In genomic region chr3:141083226-141083625, GRCh38 we compare ENCODE assay signal across 19 cellular contexts. TPM values are rescaled to one million over a fixed set of nuclear protein-coding genes. Genes with fewer than 3 reads are reported as not detected.
"Had no signal": no experiment of that assay in that cellular context is flagged by ENCODE, and none has a peak within 500 bp of the region (broad histone marks: within the 10 kb centered on the region; RNA-seq: fewer than 3 reads in every experiment).

No MANE protein-coding gene starts in this region.

- ATAC-seq: effector memory CD8-positive, alpha-beta T cell; gastroesophageal sphincter; lower lobe of right lung; naive thymus-derived CD4-positive, alpha-beta T cell; stimulated activated effector memory CD8-positive, alpha-beta T cell treated with anti-CD3 and anti-CD28 coated beads, Interleukin-12 subunit alpha, Interleukin-12 subunit beta, amount 100 ng/mL, for 72 hours; T-cell had no signal

- H3K4me1 Mint-ChIP-seq: activated naive CD4-positive, alpha-beta T cell treated with anti-CD3 and anti-CD28 coated beads, Interleukin-2, amount 10 ng/mL, durations not matched to agents 7 days and 5 days; central memory CD8-positive, alpha-beta T cell; naive thymus-derived CD4-positive, alpha-beta T cell; stimulated activated effector memory CD8-positive, alpha-beta T cell treated with anti-CD3 and anti-CD28 coated beads, Interleukin-12 subunit alpha, Interleukin-12 subunit beta, amount 100 ng/mL, for 72 hours; T-cell had no signal

- H3K36me3 ChIP-seq: adrenal gland, gastroesophageal sphincter, lower lobe of right lung had no signal

- H3K27me3 ChIP-seq: adrenal gland, gastroesophageal sphincter had no signal

- H3K9me3 Mint-ChIP-seq: activated naive CD4-positive, alpha-beta T cell treated with anti-CD3 and anti-CD28 coated beads, Interleukin-2, amount 10 ng/mL, durations not matched to agents 7 days and 5 days; central memory CD8-positive, alpha-beta T cell; effector memory CD8-positive, alpha-beta T cell; naive thymus-derived CD4-positive, alpha-beta T cell; stimulated activated effector memory CD8-positive, alpha-beta T cell treated with anti-CD3 and anti-CD28 coated beads, Interleukin-12 subunit alpha, Interleukin-12 subunit beta, amount 100 ng/mL, for 72 hours; T-cell had no signal

- H3K4me3 ChIP-seq: adrenal gland, gastroesophageal sphincter, lower lobe of right lung had no signal

- H3K9ac ChIP-seq: parathyroid adenoma had no signal

- H3K9me3 ChIP-seq: adrenal gland, gastroesophageal sphincter, lower lobe of right lung had no signal

- DNase-seq: activated CD4-positive, alpha-beta T cell treated with anti-CD3 and anti-CD28 coated beads for 4 hours; activated CD8-positive, alpha-beta memory T cell treated with anti-CD3 and anti-CD28 coated beads for 24 hours; activated naive CD4-positive, alpha-beta T cell treated with anti-CD3 and anti-CD28 coated beads, Interleukin-2, amount 10 ng/mL, durations not matched to agents 7 days and 5 days; adrenal gland; cortex of kidney; effector memory CD8-positive, alpha-beta T cell; kidney glomerular epithelial cell; lower lobe of right lung; naive thymus-derived CD4-positive, alpha-beta T cell; right cardiac atrium; small intestine; T-cell; T1000; WERI-Rb-1 had no signal

- H3K27ac ChIP-seq: adrenal gland, gastroesophageal sphincter, lower lobe of right lung, parathyroid adenoma, WERI-Rb-1 had no signal

- H3K4me1 ChIP-seq: adrenal gland had no signal

- H3K27ac Mint-ChIP-seq: activated naive CD4-positive, alpha-beta T cell treated with anti-CD3 and anti-CD28 coated beads, Interleukin-2, amount 10 ng/mL, durations not matched to agents 7 days and 5 days; effector memory CD8-positive, alpha-beta T cell; naive thymus-derived CD4-positive, alpha-beta T cell; stimulated activated effector memory CD8-positive, alpha-beta T cell treated with anti-CD3 and anti-CD28 coated beads, Interleukin-12 subunit alpha, Interleukin-12 subunit beta, amount 100 ng/mL, for 72 hours; T-cell had no signal

- H2AFZ ChIP-seq: parathyroid adenoma had no signal

- H3K36me3 Mint-ChIP-seq: activated naive CD4-positive, alpha-beta T cell treated with anti-CD3 and anti-CD28 coated beads, Interleukin-2, amount 10 ng/mL, durations not matched to agents 7 days and 5 days; naive thymus-derived CD4-positive, alpha-beta T cell; stimulated activated effector memory CD8-positive, alpha-beta T cell treated with anti-CD3 and anti-CD28 coated beads, Interleukin-12 subunit alpha, Interleukin-12 subunit beta, amount 100 ng/mL, for 72 hours; T-cell had no signal

- H3K4me3 Mint-ChIP-seq: activated naive CD4-positive, alpha-beta T cell treated with anti-CD3 and anti-CD28 coated beads, Interleukin-2, amount 10 ng/mL, durations not matched to agents 7 days and 5 days; central memory CD8-positive, alpha-beta T cell; effector memory CD8-positive, alpha-beta T cell; naive thymus-derived CD4-positive, alpha-beta T cell; stimulated activated effector memory CD8-positive, alpha-beta T cell treated with anti-CD3 and anti-CD28 coated beads, Interleukin-12 subunit alpha, Interleukin-12 subunit beta, amount 100 ng/mL, for 72 hours; T-cell had no signal

- H3K27me3 Mint-ChIP-seq: central memory CD8-positive, alpha-beta T cell had no signal

RNA-seq across cellular contexts. Expression of gene SPSB4, which starts 32.1 kb away (rescaled TPM):
- total RNA-seq: mononuclear cell; naive thymus-derived CD4-positive, alpha-beta T cell; T-cell had no signal
- polyA plus RNA-seq: naive thymus-derived CD4-positive, alpha-beta T cell had no signal
